Comparison of ENCODE assay signal across 1 cellular context in genomic region chr18:9614401-9615279, GRCh38.
TF ChIP-seq lines count a peak whose summit lies in the region.

Gene PPP4R1, minus strand, starts transcription at chr18:9614559. Its CDS starts 75 bp downstream, at chr18:9614484.

TF ChIP-seq in A549, 52 proteins besides CTCF, POLR2A, EP300 and RAD21 (continued from another document):
- TF ChIP-seq NFE2L2 (conservative IDR thresholded peaks at IDR 0.05; ENCODE audit: low read length), result no peak
- TF ChIP-seq JUN (IDR thresholded peaks at IDR 0.05), result peak in 1 of 2 experiments; percentile 39; a peak in 3 of 5 replicates
- no peak for TF ChIP-seq NR3C1 (IDR thresholded peaks at IDR 0.05)
- TF ChIP-seq GATA3 (IDR thresholded peaks at IDR 0.05; ENCODE audit: borderline replicate concordance), result no peak
- TF ChIP-seq USF2 (IDR thresholded peaks at IDR 0.05), result no peak
- no peak for TF ChIP-seq ESRRA (IDR thresholded peaks at IDR 0.05; ENCODE audit: borderline replicate concordance, low read length)
- peak; percentile 73; the same call in 1 of the 2 replicates for TF ChIP-seq MAX (IDR thresholded peaks at IDR 0.05)
- TF ChIP-seq REST (IDR thresholded peaks at IDR 0.05), result no peak
- no peak for TF ChIP-seq NPAS2 (CRISPR knock-in tag; IDR thresholded peaks at IDR 0.05; ENCODE audit: borderline replicate concordance)
- 0 out of 2 replicates have a peak, but pooled peaks have one; percentile 32 for TF ChIP-seq ATOH8 (CRISPR knock-in tag; IDR thresholded peaks at IDR 0.05; ENCODE audit: low read depth)
- TF ChIP-seq PBX3 (IDR thresholded peaks at IDR 0.05), result no peak
- no peak for TF ChIP-seq CEBPB (IDR thresholded peaks at IDR 0.05)
- TF ChIP-seq RCOR1 (IDR thresholded peaks at IDR 0.05; ENCODE audit: low read depth, low read length), result no peak
